ENCODE assay signal across 11 cellular contexts in genomic region chr10:1665262-1665661, GRCh38.
"Had no signal": no experiment of that assay in that cellular context is flagged by ENCODE, and none has a peak within 500 bp of the region (broad histone marks: within the 10 kb centered on the region; RNA-seq: fewer than 3 reads in every experiment).

No MANE protein-coding gene starts in this region.

- DNase-seq: GM23248, GOT3, H7, H9, HCEC 1CT, HFFc6 had no signal

- FAIRE-seq: H1, H54 had no signal

- H3K4me1 ChIP-seq: HAP-1 had no signal

- H3K27ac ChIP-seq: GM23248 had no signal

- H3K27ac Mint-ChIP-seq: GM23338, H9, HFFc6 had no signal

- ATAC-seq: GM23338, HCT116 had no signal

- H3K4me3 Mint-ChIP-seq: GM23338, H9, HFFc6 had no signal

- H3K9ac ChIP-seq: GM23248 had no signal

- H3K36me3 ChIP-seq: HAP-1 had no signal

- H3K9me3 ChIP-seq: HAP-1 had no signal

- H3K4me3 ChIP-seq: GM23248, GM23338, HAP-1 had no signal

- H3K4me2 ChIP-seq: GM23338 had no signal

- H2AFZ ChIP-seq: GM23248, GM23338 had no signal
